ENCODE assay signal across 8 cellular contexts in genomic region chr15:37995461-37996347, GRCh38.
DNase-seq lines count a peak whose midpoint lies in the region; ATAC-seq and TF ChIP-seq lines count a peak whose summit lies in the region.

No MANE protein-coding gene starts in this region.

- DNase-seq in COLO668 (lab: John Stamatoyannopoulos, UW; ENCODE audit: unreplicated experiment) (peak; percentile 21), WERI-Rb-1 (no peak), glomerular visceral epithelial cell (ENCODE audit: extremely low spot score) (peak; percentile 45), putamen (ENCODE audit: low spot score) (peak; percentile 78)

- H3K9ac ChIP-seq in Loucy (ENCODE audit: low read depth, low read length, poor library complexity, severe bottlenecking): no peak overlapping the region

- H3K9me3 ChIP-seq in Loucy (ENCODE audit: insufficient read depth, low read depth, low read length) (no peaks in the 10 kb centered on the region), WERI-Rb-1 (ENCODE audit: severe bottlenecking) (no peaks in the 10 kb centered on the region)

- H3K4me3 ChIP-seq in Loucy (ENCODE audit: low read length, poor library complexity, severe bottlenecking) (no peak overlapping the region), WERI-Rb-1 (ENCODE audit: low read depth, low read length) (no peak overlapping the region)

- no peaks in the 10 kb centered on the region for H3K4me1 ChIP-seq in Loucy (ENCODE audit: insufficient read depth, low read length, poor library complexity, severe bottlenecking)

- H3K36me3 ChIP-seq in Loucy (ENCODE audit: insufficient read depth, low read length) (no peaks in the 10 kb centered on the region), WERI-Rb-1 (no peaks in the 10 kb centered on the region)

- no peaks in the 10 kb centered on the region for H3K9me2 ChIP-seq in Loucy (replicated peaks; ENCODE audit: low read depth, low read length)

- no peaks in the 10 kb centered on the region for H3K79me2 ChIP-seq in Loucy (ENCODE audit: insufficient read depth, low read length)

- H4K20me1 ChIP-seq in Loucy (ENCODE audit: insufficient read depth, low read length, poor library complexity, severe bottlenecking): no peaks in the 10 kb centered on the region

- H3F3A ChIP-seq in Loucy (ENCODE audit: low read depth): no peaks in the 10 kb centered on the region

- H2AFZ ChIP-seq in Loucy (ENCODE audit: low read length): no peak overlapping the region

- ATAC-seq in GM19351 (IDR thresholded peaks at IDR 0.05; ENCODE audit: unreplicated experiment) (peak; percentile 73), GM21737 (IDR thresholded peaks at IDR 0.05; ENCODE audit: unreplicated experiment) (no peak), HG03457 (IDR thresholded peaks at IDR 0.05; ENCODE audit: unreplicated experiment) (no peak)

- peak; percentile 76 for TF ChIP-seq CTCF in Loucy (conservative IDR thresholded peaks at IDR 0.05; ENCODE audit: low read length)
- peak; percentile 35; the same call in 1 of the 2 replicates for TF ChIP-seq CTCF in WERI-Rb-1 (IDR thresholded peaks at IDR 0.05; ENCODE audit: low read depth, low read length)

- no peaks in the 10 kb centered on the region for H3K27me3 ChIP-seq in Loucy (ENCODE audit: insufficient read depth, low read length, poor library complexity, severe bottlenecking)
- H3K27me3 ChIP-seq in WERI-Rb-1 (ENCODE audit: insufficient read depth, low read depth, severe bottlenecking): peaks cover 5% of the 10 kb centered on the region

- no peak overlapping the region for H3K4me2 ChIP-seq in Loucy (ENCODE audit: low read depth, low read length, poor library complexity, severe bottlenecking)

- H3K27ac ChIP-seq in WERI-Rb-1: no peak overlapping the region
